Comparison of ENCODE assay signal across 13 cellular contexts in the genomic region with DNA sequence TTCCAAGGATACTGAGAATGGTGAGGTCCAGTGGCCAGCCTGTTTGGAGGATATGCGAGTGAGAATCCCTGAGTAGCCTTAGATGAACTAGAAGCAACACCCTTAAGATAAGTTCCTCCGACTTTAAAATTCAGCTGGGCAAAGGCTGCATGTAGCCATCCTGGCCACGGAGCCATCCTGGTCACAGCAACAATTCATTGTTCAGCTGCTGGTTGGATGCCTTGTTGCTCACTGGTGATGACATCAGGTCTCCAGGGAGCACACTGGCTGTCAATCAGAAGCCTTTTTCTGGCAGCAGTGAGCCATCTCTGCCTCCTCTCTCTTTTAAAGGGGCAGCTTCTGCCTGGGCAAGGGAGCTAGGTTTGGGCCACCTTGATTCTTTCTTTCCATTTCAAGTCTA. TPM values are rescaled to one million over a fixed set of nuclear protein-coding genes. Genes with fewer than 3 reads are reported as not detected.
A peak's percentile ranks its signal among the peaks of the same experiment; 100 is the strongest.
DNase-seq lines count a peak whose midpoint lies in the region; ATAC-seq, FAIRE-seq and TF ChIP-seq lines count a peak whose summit lies in the region.
"Had no signal": no experiment of that assay in that cellular context is flagged by ENCODE, and none has a peak within 500 bp of the region (broad histone marks: within the 10 kb centered on the region; RNA-seq: fewer than 3 reads in every experiment).

No MANE protein-coding gene starts in this region.

- no peak overlapping the region for H3K4me3 Mint-ChIP-seq in stimulated activated memory B cell treated with anti-CD40 and anti-IgM and Interleukin-4, amounts not matched to agents 10 μg/mL and 1 μg/mL and 100 μg/mL, for 72 hours
- H3K4me3 Mint-ChIP-seq: activated T-cell treated with anti-CD3 and anti-CD28 coated beads, Interleukin-2, amount 50 U/mL, for 4 hours; CD8-positive, alpha-beta memory T cell; type B pancreatic cell had no signal

- peaks cover 6% of the 10 kb centered on the region for H3K9me3 Mint-ChIP-seq in stimulated activated memory B cell treated with anti-CD40 and anti-IgM and Interleukin-4, amounts not matched to agents 10 μg/mL and 1 μg/mL and 100 μg/mL, for 72 hours
- H3K9me3 Mint-ChIP-seq: type B pancreatic cell had no signal

- no peak overlapping the region for H3K4me2 ChIP-seq in A549

- TF ChIP-seq CTCF in A549 (IDR thresholded peaks at IDR 0.05) (no peak), fibroblast of pulmonary artery (IDR thresholded peaks at IDR 0.05; ENCODE audit: low read length, missing control alignments) (no peak)

- H3K4me1 Mint-ChIP-seq in stimulated activated memory B cell treated with anti-CD40 and anti-IgM and Interleukin-4, amounts not matched to agents 10 μg/mL and 1 μg/mL and 100 μg/mL, for 72 hours: no peaks in the 10 kb centered on the region
- H3K4me1 Mint-ChIP-seq: CD8-positive, alpha-beta memory T cell had no signal

- no peak for TF ChIP-seq EP300 in A549 (IDR thresholded peaks at IDR 0.05)

- WGBS in A549 (ENCODE audit: missing lambda C conversion rate): 38% methylated on average over 3 of the region's 3 CpGs

- no peak for FAIRE-seq in A549 (lab: Jason Lieb, UNC)
- FAIRE-seq: colon had no signal

- POLR2A ChIA-PET in A549 (lab: Yijun Ruan, JAX): no interaction called here

- no peaks in the 10 kb centered on the region for H3K4me1 ChIP-seq in A549

- no peak for TF ChIP-seq RAD21 in A549 (conservative IDR thresholded peaks at IDR 0.05 in 1 of 2, IDR thresholded peaks at IDR 0.05 in 1 of 2)

- CTCF ChIA-PET in A549 (lab: Yijun Ruan, JAX): interaction anchor here (0.6 to 1.7 kb wide), 3 partner anchors 36 to 149 kb away, joined by 3 to 5 read pairs (median 3); no protein-coding TSS in a partner anchor

- H3K9me3 ChIP-seq in A549: 0 out of 3 replicates have a peak, but pooled peaks cover 7% of the 10 kb centered on the region

- H3K27ac ChIP-seq in A549: no peak overlapping the region

- H3K4me3 ChIP-seq in A549 (no peak overlapping the region), fibroblast of pulmonary artery (replicated peaks; ENCODE audit: low read depth, low read length) (no peak overlapping the region)

- no peaks in the 10 kb centered on the region for H3K36me3 Mint-ChIP-seq in stimulated activated memory B cell treated with anti-CD40 and anti-IgM and Interleukin-4, amounts not matched to agents 10 μg/mL and 1 μg/mL and 100 μg/mL, for 72 hours
- H3K36me3 Mint-ChIP-seq: CD8-positive, alpha-beta memory T cell; type B pancreatic cell had no signal

- ATAC-seq in A549: peak; percentile 85; a peak in 5 of 6 replicates
- ATAC-seq in HG02610 (IDR thresholded peaks at IDR 0.05; ENCODE audit: unreplicated experiment): no peak
- ATAC-seq in stimulated activated memory B cell treated with anti-CD40 and anti-IgM and Interleukin-4, amounts not matched to agents 10 μg/mL and 1 μg/mL and 100 μg/mL, for 72 hours: no peak
- ATAC-seq: activated T-cell treated with anti-CD3 and anti-CD28 coated beads, Interleukin-2, amount 50 U/mL, for 4 hours had no signal

- H3K27ac Mint-ChIP-seq in stimulated activated memory B cell treated with anti-CD40 and anti-IgM and Interleukin-4, amounts not matched to agents 10 μg/mL and 1 μg/mL and 100 μg/mL, for 72 hours: no peak overlapping the region
- H3K27ac Mint-ChIP-seq: CD8-positive, alpha-beta memory T cell; type B pancreatic cell had no signal

- DNase-seq in A549 (ENCODE audit: low read depth in 1 of 2, low spot score in 1 of 2) (peak in 1 of 2 experiments; percentile 51), GM04504 (ENCODE audit: low read depth) (peak; percentile 6), RPMI7951 (ENCODE audit: low read depth) (peak; percentile 27), fibroblast of pulmonary artery (ENCODE audit: low read depth) (peak; percentile 39), occipital lobe (lab: John Stamatoyannopoulos, UW) (no peak), mucosa of gallbladder (ENCODE audit: low spot score) (no peak)
- DNase-seq: activated T-cell treated with anti-CD3 and anti-CD28 coated beads, Interleukin-2, amount 50 U/mL, for 4 hours; CD8-positive, alpha-beta memory T cell had no signal

- peaks cover 44% of the 10 kb centered on the region for H3K27me3 Mint-ChIP-seq in stimulated activated memory B cell treated with anti-CD40 and anti-IgM and Interleukin-4, amounts not matched to agents 10 μg/mL and 1 μg/mL and 100 μg/mL, for 72 hours

- no peak for TF ChIP-seq POLR2A in A549 (IDR thresholded peaks at IDR 0.05; ENCODE audit: low read length)

TF ChIP-seq in A549, 52 proteins besides CTCF, POLR2A, EP300 and RAD21:
- no peak for TF ChIP-seq FOSB (CRISPR knock-in tag; IDR thresholded peaks at IDR 0.05)
- no peak for TF ChIP-seq CBX2 (IDR thresholded peaks at IDR 0.05; ENCODE audit: borderline replicate concordance, low read depth)
- no peak for TF ChIP-seq KDM5A (IDR thresholded peaks at IDR 0.05)
- TF ChIP-seq BHLHE40 (IDR thresholded peaks at IDR 0.05; ENCODE audit: low read depth, low read length): no peak
- TF ChIP-seq HOXB5 (CRISPR knock-in tag; IDR thresholded peaks at IDR 0.05): no peak
- no peak for TF ChIP-seq E2F6 (IDR thresholded peaks at IDR 0.05; ENCODE audit: borderline replicate concordance, low read depth)
- TF ChIP-seq SMC3 (IDR thresholded peaks at IDR 0.05): no peak
- TF ChIP-seq, protein P1, sequence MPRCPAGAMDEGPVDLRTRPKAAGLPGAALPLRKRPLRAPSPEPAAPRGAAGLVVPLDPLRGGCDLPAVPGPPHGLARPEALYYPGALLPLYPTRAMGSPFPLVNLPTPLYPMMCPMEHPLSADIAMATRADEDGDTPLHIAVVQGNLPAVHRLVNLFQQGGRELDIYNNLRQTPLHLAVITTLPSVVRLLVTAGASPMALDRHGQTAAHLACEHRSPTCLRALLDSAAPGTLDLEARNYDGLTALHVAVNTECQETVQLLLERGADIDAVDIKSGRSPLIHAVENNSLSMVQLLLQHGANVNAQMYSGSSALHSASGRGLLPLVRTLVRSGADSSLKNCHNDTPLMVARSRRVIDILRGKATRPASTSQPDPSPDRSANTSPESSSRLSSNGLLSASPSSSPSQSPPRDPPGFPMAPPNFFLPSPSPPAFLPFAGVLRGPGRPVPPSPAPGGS (IDR thresholded peaks at IDR 0.05): no peak
- TF ChIP-seq ZC3H11A (IDR thresholded peaks at IDR 0.05): no peak

RNA-seq across cellular contexts. Expression of gene RIMS4, which starts 22.4 kb away (rescaled TPM):
- polyA plus RNA-seq in A549 (2011; rRNA removed): 0.39 and 0.56 TPM in 2 replicates
- 0.73 and 0.95 TPM in 2 replicates for polyA plus RNA-seq in A549 (2012; cell fraction: cytosol; rRNA removed)
- 1.00 and 1.1 TPM in 2 replicates for polyA plus RNA-seq in A549 (2012; cell fraction: nucleus; rRNA removed)
- polyA plus RNA-seq in A549 (2017; fragmentation: RNase III; extraction: RNeasy Plus Mini Kit Qiagen cat#74134 plus additional on column Dnase treatment): 1.3 to 1.6 TPM (median 1.3 TPM) in 3 replicates
- 0.83 and 0.91 TPM in 2 replicates for polyA minus RNA-seq in A549 (2011; rRNA and poly(A)+ RNA removed)
- total RNA-seq in RPMI7951 (2014; rRNA removed; shearing (Covaris generic)): not detected in 2 replicates
- total RNA-seq in occipital lobe: 77.5 TPM
- total RNA-seq in mucosa of gallbladder: 0.06 TPM
- total RNA-seq: CD8-positive, alpha-beta memory T cell; T-helper 1 cell treated with Interleukin-12 subunit alpha and Interleukin-12 subunit beta and Interleukin-4 antibody, amounts not matched to agents 30 ng/mL and 1 ng/mL, for 36 hours had no signal
- polyA plus RNA-seq: CD8-positive, alpha-beta memory T cell had no signal

RNA-seq across cellular contexts. Expression of gene YWHAB, which starts 52.8 kb away (rescaled TPM):
- polyA plus RNA-seq in A549 (2011; rRNA removed): 163 and 174 TPM in 2 replicates
- 87.0 and 89.3 TPM in 2 replicates for polyA plus RNA-seq in A549 (2012; cell fraction: cytosol; rRNA removed)
- 30.0 and 36.8 TPM in 2 replicates for polyA plus RNA-seq in A549 (2012; cell fraction: nucleus; rRNA removed)
- 204 to 213 TPM (median 205 TPM) in 3 replicates for polyA plus RNA-seq in A549 (2017; fragmentation: RNase III; extraction: RNeasy Plus Mini Kit Qiagen cat#74134 plus additional on column Dnase treatment)
- polyA minus RNA-seq in A549 (2011; rRNA and poly(A)+ RNA removed): 52.3 and 57.5 TPM in 2 replicates
- total RNA-seq in RPMI7951 (2014; rRNA removed; shearing (Covaris generic)): 109 and 135 TPM in 2 replicates
- total RNA-seq in occipital lobe: 121 TPM
- 178 TPM for total RNA-seq in mucosa of gallbladder

Comparison
In these comparisons a context has a peak if more than half of its experiments do, and no peak if none do; other contexts are left out.
1. ATAC-seq: peak in A549 (2 of 2); none in HG02610 (single experiment) and stimulated activated memory B cell treated with anti-CD40 and anti-IgM and Interleukin-4, amounts not matched to agents 10 μg/mL and 1 μg/mL and 100 μg/mL, for 72 hours (single experiment).
2. DNase-seq: peak in GM04504 (single experiment), RPMI7951 (single experiment) and fibroblast of pulmonary artery (single experiment); none in occipital lobe (single experiment) and mucosa of gallbladder (single experiment).
3. RNA of gene RIMS4, which starts 22.4 kb away (total RNA-seq): 77.5 TPM in occipital lobe (single experiment); 0.06 TPM in mucosa of gallbladder (single experiment) and not detected in RPMI7951; every median in the first group is over 10 times any median in the second.